In the genomic region with DNA sequence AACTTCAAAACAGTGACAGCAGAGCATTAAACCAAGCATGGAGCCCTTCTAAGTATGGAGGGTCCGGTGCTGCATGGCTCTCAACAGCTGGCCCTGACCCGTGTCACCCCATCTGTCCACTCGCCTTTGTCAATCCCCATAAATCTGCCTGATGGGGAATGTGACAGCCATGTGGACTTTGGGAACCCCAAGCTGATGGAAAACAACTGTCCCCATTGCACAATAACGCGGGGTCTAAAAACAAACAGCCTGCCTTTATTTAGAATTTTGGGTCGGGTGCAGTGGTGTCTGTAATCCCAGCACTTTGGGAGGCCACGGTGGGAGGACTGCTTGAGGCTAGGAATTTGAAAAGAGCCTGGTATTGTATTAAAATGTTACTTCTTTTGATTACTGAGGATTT, we compare ENCODE assay signal across 13 cellular contexts. TPM values are rescaled to one million over a fixed set of nuclear protein-coding genes. Genes with fewer than 3 reads are reported as not detected.
DNase-seq lines count a peak whose midpoint lies in the region; ATAC-seq, FAIRE-seq and TF ChIP-seq lines count a peak whose summit lies in the region.
"Had no signal": no experiment of that assay in that cellular context is flagged by ENCODE, and none has a peak within 500 bp of the region (broad histone marks: within the 10 kb centered on the region; RNA-seq: fewer than 3 reads in every experiment).

No MANE protein-coding gene starts in this region.

- H4K20me1 ChIP-seq in KMS-11 (ENCODE audit: insufficient read depth) = no peaks in the 10 kb centered on the region
- H4K20me1 ChIP-seq in fibroblast of lung (ENCODE audit: control insufficient read depth, extremely low read depth, insufficient read depth, low read length) = no peaks in the 10 kb centered on the region

- TF ChIP-seq CTCF in A549 (IDR thresholded peaks at IDR 0.05) = no peak
- no peak for TF ChIP-seq CTCF in KMS-11 (conservative IDR thresholded peaks at IDR 0.05; ENCODE audit: low read depth, low read length)
- no peak for TF ChIP-seq CTCF in fibroblast of lung (conservative IDR thresholded peaks at IDR 0.05 in 1 of 2, IDR thresholded peaks at IDR 0.05 in 1 of 2; ENCODE audit: low read depth in 1 of 2, low read length in 2 of 2)
- no peak for TF ChIP-seq CTCF in omental fat pad (IDR thresholded peaks at IDR 0.05)

- H3K9ac ChIP-seq in KMS-11 (no peak overlapping the region), fibroblast of lung (ENCODE audit: insufficient read depth, low read length) (no peak overlapping the region)

- H3K9me3 ChIP-seq in A549 (no peaks in the 10 kb centered on the region), fibroblast of lung (ENCODE audit: control insufficient read depth, insufficient read depth, low read depth, low read length) (no peaks in the 10 kb centered on the region)
- H3K9me3 ChIP-seq: testis had no signal

- no peak for DNase-seq in A549 (ENCODE audit: low read depth in 1 of 2, low spot score in 1 of 2)
- peak in 1 of 2 donors; percentile 67 for DNase-seq in fibroblast of lung (ENCODE audit: low read depth in 2 of 2)
- no peak for DNase-seq in omental fat pad (ENCODE audit: low spot score)
- no peak for DNase-seq in NCI-H187 treated with DMSO at 0.1 percent for 48 hours (lab: John Stamatoyannopoulos, UW)
- no peak for DNase-seq in stimulated activated CD4-positive, alpha-beta T cell treated with anti-CD3 and anti-CD28 coated beads, Interleukin-2, amount 100 ng/mL, for 24 hours
- DNase-seq in CD1c-positive myeloid dendritic cell (ENCODE audit: extremely low spot score) = no peak
- DNase-seq: cortex of kidney; NK-92 treated with Interleukin-12 subunit alpha and Interleukin-12 subunit beta, amount 100 ng/mL, for 24 hours had no signal

- H2AFZ ChIP-seq in KMS-11 (ENCODE audit: low read depth) (0 out of 2 replicates have a peak overlapping the region, but pooled peaks have one; percentile 4), fibroblast of lung (ENCODE audit: low read length) (peak overlapping the region; percentile 14)

- WGBS in A549 (ENCODE audit: missing lambda C conversion rate) = 79% methylated on average over 7 of the region's 7 CpGs

- H3K4me3 ChIP-seq in A549 (no peak overlapping the region), KMS-11 (IDR thresholded peaks at IDR 0.05; ENCODE audit: insufficient read depth, low read depth, low read length) (no peak overlapping the region), fibroblast of lung (replicated peaks in 1 of 4; ENCODE audit: control extremely low read depth in 1 of 4, insufficient read depth in 1 of 4, low read depth in 3 of 4, low read length in 4 of 4) (no peak overlapping the region)
- H3K4me3 ChIP-seq: testis had no signal

- no peaks in the 10 kb centered on the region for H3K36me3 ChIP-seq in KMS-11 (ENCODE audit: insufficient read depth)
- H3K36me3 ChIP-seq in fibroblast of lung (ENCODE audit: control insufficient read depth, insufficient read depth, low read length) = no peaks in the 10 kb centered on the region

- H3K4me1 ChIP-seq in A549 = peaks cover 6% of the 10 kb centered on the region; the same call in 1 of the 3 replicates
- no peaks in the 10 kb centered on the region for H3K4me1 ChIP-seq in KMS-11 (ENCODE audit: low read depth, poor library complexity, severe bottlenecking)
- no peaks in the 10 kb centered on the region for H3K4me1 ChIP-seq in fibroblast of lung (ENCODE audit: control insufficient read depth, extremely low read depth, insufficient read depth, low read length)
- H3K4me1 ChIP-seq: testis had no signal

- H3K4me2 ChIP-seq in A549 (peak overlapping the region; percentile 36), KMS-11 (no peak overlapping the region), fibroblast of lung (ENCODE audit: extremely low read depth, insufficient read depth, low read length) (peak overlapping the region; percentile 55)

- H3K79me2 ChIP-seq in KMS-11 (ENCODE audit: insufficient read depth, low read depth) = no peaks in the 10 kb centered on the region
- H3K79me2 ChIP-seq in fibroblast of lung (ENCODE audit: control insufficient read depth, insufficient read depth, low read length) = no peaks in the 10 kb centered on the region

- TF ChIP-seq RAD21 in A549 (conservative IDR thresholded peaks at IDR 0.05 in 1 of 2, IDR thresholded peaks at IDR 0.05 in 1 of 2) = no peak

- TF ChIP-seq POLR2A in A549 (IDR thresholded peaks at IDR 0.05; ENCODE audit: low read length) = no peak

- peak overlapping the region; percentile 45 to 55; a peak in 5 of 6 replicates for H3K27ac ChIP-seq in A549
- H3K27ac ChIP-seq in KMS-11 = no peak overlapping the region
- no peak overlapping the region for H3K27ac ChIP-seq in fibroblast of lung (ENCODE audit: insufficient read depth, low read length)
- H3K27ac ChIP-seq: epithelial cell of prostate, testis had no signal

- POLR2A ChIA-PET in A549 (lab: Yijun Ruan, JAX) = no interaction called here

- TF ChIP-seq EP300 in A549 (IDR thresholded peaks at IDR 0.05) = no peak

- CTCF ChIA-PET in A549 (lab: Yijun Ruan, JAX) = interaction anchor here (0.8 to 7.8 kb wide), 25 partner anchors 8 to 789 kb away, joined by 3 to 107 read pairs (median 5); partner anchors contain the start of genes C1GALT1C1L, DYNC2LI1, PLEKHH2 and THADA

- FAIRE-seq in A549 (lab: Jason Lieb, UNC) = no peak
- FAIRE-seq: small intestine had no signal

- no peaks in the 10 kb centered on the region for H3K27me3 ChIP-seq in KMS-11 (ENCODE audit: insufficient read depth, low read depth)
- no peaks in the 10 kb centered on the region for H3K27me3 ChIP-seq in fibroblast of lung (ENCODE audit: control insufficient read depth, insufficient read depth, low read length)
- H3K27me3 ChIP-seq: testis had no signal

- no peak for ATAC-seq in A549
- peak; percentile 29 for ATAC-seq in omental fat pad (ENCODE audit: low FRiP score)
- ATAC-seq in HG02571 (IDR thresholded peaks at IDR 0.05; ENCODE audit: unreplicated experiment) = no peak

TF ChIP-seq in A549, 52 proteins besides CTCF, POLR2A, EP300 and RAD21:
- TF ChIP-seq ZNF302 (CRISPR knock-in tag; IDR thresholded peaks at IDR 0.05) (no peak), EHF (CRISPR knock-in tag; IDR thresholded peaks at IDR 0.05) (no peak), FOSB (CRISPR knock-in tag; IDR thresholded peaks at IDR 0.05) (no peak), TP53 (CRISPR knock-in tag; IDR thresholded peaks at IDR 0.05) (no peak), CBX8 (IDR thresholded peaks at IDR 0.05) (no peak), FOSL2 (IDR thresholded peaks at IDR 0.05) (no peak), FOSL2 (CRISPR knock-in tag; IDR thresholded peaks at IDR 0.05) (no peak), CBX2 (IDR thresholded peaks at IDR 0.05; ENCODE audit: borderline replicate concordance, low read depth) (no peak)

RNA-seq across cellular contexts. Expression of gene THADA, which starts 17.1 kb away (rescaled TPM):
- polyA plus RNA-seq in A549 (2011; rRNA removed) (37.9 and 51.8 TPM in 2 replicates), A549 (2017; fragmentation: RNase III; extraction: RNeasy Plus Mini Kit Qiagen cat#74134 plus additional on column Dnase treatment) (21.8 to 24.2 TPM (median 23.5 TPM) in 3 replicates), fibroblast of lung (9.2 and 15.4 TPM in 2 replicates)
- 21.4 and 24.3 TPM in 2 replicates for polyA plus RNA-seq in A549 (2012; cell fraction: cytosol; rRNA removed)
- 61.9 and 68.8 TPM in 2 replicates for polyA plus RNA-seq in A549 (2012; cell fraction: nucleus; rRNA removed)
- 137 and 166 TPM in 2 replicates for polyA minus RNA-seq in A549 (2011; rRNA and poly(A)+ RNA removed)
- total RNA-seq in fibroblast of lung (32.4 and 36.2 TPM in 2 replicates), omental fat pad (10 to 100 TPM; 32.5 to 41.6 (median 39.0) TPM)
- 9.8 and 11.7 TPM in 2 replicates for polyA plus RNA-seq in fibroblast of lung (2012)
- polyA minus RNA-seq in fibroblast of lung (ENCODE audit: low replicate concordance) = 84.3 and 118 TPM in 2 replicates

RNA-seq across cellular contexts. Expression of gene PLEKHH2, which starts 24.1 kb away (rescaled TPM):
- polyA plus RNA-seq in A549 (2011; rRNA removed) (14.9 and 15.3 TPM in 2 replicates), A549 (2017; fragmentation: RNase III; extraction: RNeasy Plus Mini Kit Qiagen cat#74134 plus additional on column Dnase treatment) (0.68 to 0.92 TPM (median 0.90 TPM) in 3 replicates), fibroblast of lung (4.3 and 6.9 TPM in 2 replicates)
- 0.50 and 0.57 TPM in 2 replicates for polyA plus RNA-seq in A549 (2012; cell fraction: cytosol; rRNA removed)
- 1.3 and 1.7 TPM in 2 replicates for polyA plus RNA-seq in A549 (2012; cell fraction: nucleus; rRNA removed)
- polyA minus RNA-seq in A549 (2011; rRNA and poly(A)+ RNA removed) = 7.0 and 7.7 TPM in 2 replicates
- total RNA-seq in fibroblast of lung (14.0 and 15.9 TPM in 2 replicates), omental fat pad (10 to 100 TPM in 3 of 4 donors, 1 to 10 TPM in 1; 9.8 to 32.3 (median 27.0) TPM)
- polyA plus RNA-seq in fibroblast of lung (2012) = 1.5 and 2.9 TPM in 2 replicates
- 1.1 and 2.4 TPM in 2 replicates for polyA minus RNA-seq in fibroblast of lung (ENCODE audit: low replicate concordance)

Comparison
In these comparisons a context has a peak if more than half of its experiments do, and no peak if none do; other contexts are left out.
1. H3K27ac ChIP-seq: peak in A549 (2 of 2); none in KMS-11 (single experiment) and fibroblast of lung (single experiment).